18 cellular contexts compared by ENCODE assay signal in genomic region chr13:47680752-47681151, GRCh38.
DNase-seq lines count a peak whose midpoint lies in the region; ATAC-seq and TF ChIP-seq lines count a peak whose summit lies in the region.
"Had no signal": no experiment of that assay in that cellular context is flagged by ENCODE, and none has a peak within 500 bp of the region (broad histone marks: within the 10 kb centered on the region; RNA-seq: fewer than 3 reads in every experiment).

No MANE protein-coding gene starts in this region.

- no peak for TF ChIP-seq CTCF in astrocyte of the spinal cord (IDR thresholded peaks at IDR 0.05; ENCODE audit: low read depth, low read length)

- H3K27ac ChIP-seq in caudate nucleus (ENCODE audit: low read depth, low read length), result no peak overlapping the region
- H3K27ac ChIP-seq: epithelial cell of prostate had no signal

- no peak for ATAC-seq in GM21825 (IDR thresholded peaks at IDR 0.05; ENCODE audit: unreplicated experiment)
- ATAC-seq in GM21619 (IDR thresholded peaks at IDR 0.05; ENCODE audit: unreplicated experiment), result no peak

- DNase-seq in AG20443 (ENCODE audit: low spot score) (peak; percentile 39), LoVo (ENCODE audit: low spot score) (peak; percentile 27), astrocyte of the spinal cord (ENCODE audit: low read depth, low spot score) (peak; percentile 72), kidney glomerular epithelial cell (lab: John Stamatoyannopoulos, UW) (peak; percentile 32), D341Med (ENCODE audit: low spot score) (no peak), caudate nucleus (lab: John Stamatoyannopoulos, UW) (no peak)
- DNase-seq: activated CD4-positive, CD25-positive, alpha-beta regulatory T cell; activated effector memory CD4-positive, alpha-beta T cell treated with anti-CD3 and anti-CD28 coated beads, Interleukin-2, amount 50 U/mL, for 16 hours; Caco-2; KG1; NCI-H1417 treated with DMSO at 0.1 percent for 48 hours; NCI-H2227 treated with DMSO at 0.1 percent for 48 hours; NK-92 treated with Interleukin-12 subunit alpha and Interleukin-12 subunit beta, amount 100 ng/mL, for 24 hours; SHP77 treated with DMSO at 0.1 percent for 48 hours; T-helper 2 cell had no signal

- no peak overlapping the region for H3K4me3 ChIP-seq in astrocyte of the spinal cord (ENCODE audit: low read depth, low read length)

- in situ Hi-C loops in astrocyte of the spinal cord (cut with HindIII; ENCODE audit: low sequenced_read_pairs), result no loop called here

Comparison
In these comparisons a context has a peak if more than half of its experiments do, and no peak if none do; other contexts are left out.
1. DNase-seq: peak in AG20443 (single experiment), LoVo (single experiment), astrocyte of the spinal cord (single experiment) and kidney glomerular epithelial cell (single experiment); none in D341Med (single experiment) and caudate nucleus (0 of 61).